ENCODE assay signal across 1 cellular context in the genomic region with DNA sequence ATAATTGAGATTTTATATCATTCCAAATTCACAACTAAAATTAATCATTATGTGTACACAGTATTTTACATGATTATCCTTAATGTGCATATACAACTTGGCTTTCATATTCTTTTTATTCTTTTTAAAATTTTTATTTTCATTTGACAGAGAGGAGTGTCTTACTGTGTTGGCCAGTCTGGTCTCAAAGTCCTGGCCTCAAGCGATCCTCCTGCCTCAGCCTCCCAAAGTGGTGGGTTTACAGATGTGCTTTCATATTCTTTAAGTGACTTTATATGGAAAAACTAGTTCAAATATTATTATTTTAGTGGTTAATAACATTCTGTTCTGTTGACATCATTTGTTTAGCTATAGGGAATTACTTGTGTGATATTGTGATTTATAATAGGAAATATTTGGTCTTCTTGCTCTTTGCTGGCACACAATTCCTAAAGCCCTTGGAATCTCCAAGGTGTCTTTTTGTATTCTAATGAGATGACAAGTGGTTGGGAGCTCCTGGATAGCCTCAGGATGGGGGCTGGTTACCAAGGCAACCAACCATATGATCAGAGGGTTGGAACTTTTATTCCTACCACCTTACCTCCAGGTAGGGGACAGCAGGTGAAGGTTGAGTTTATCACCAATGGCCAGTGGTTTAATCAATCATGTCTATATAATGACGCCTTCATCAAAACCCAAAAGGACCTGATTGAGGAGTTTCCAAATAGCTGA.
TF ChIP-seq lines count a peak whose summit lies in the region.

No MANE protein-coding gene starts in this region.

TF ChIP-seq in K562, 482 proteins besides CTCF, POLR2A, EP300 and RAD21 (continued from another document):
- TF ChIP-seq, protein P1, sequence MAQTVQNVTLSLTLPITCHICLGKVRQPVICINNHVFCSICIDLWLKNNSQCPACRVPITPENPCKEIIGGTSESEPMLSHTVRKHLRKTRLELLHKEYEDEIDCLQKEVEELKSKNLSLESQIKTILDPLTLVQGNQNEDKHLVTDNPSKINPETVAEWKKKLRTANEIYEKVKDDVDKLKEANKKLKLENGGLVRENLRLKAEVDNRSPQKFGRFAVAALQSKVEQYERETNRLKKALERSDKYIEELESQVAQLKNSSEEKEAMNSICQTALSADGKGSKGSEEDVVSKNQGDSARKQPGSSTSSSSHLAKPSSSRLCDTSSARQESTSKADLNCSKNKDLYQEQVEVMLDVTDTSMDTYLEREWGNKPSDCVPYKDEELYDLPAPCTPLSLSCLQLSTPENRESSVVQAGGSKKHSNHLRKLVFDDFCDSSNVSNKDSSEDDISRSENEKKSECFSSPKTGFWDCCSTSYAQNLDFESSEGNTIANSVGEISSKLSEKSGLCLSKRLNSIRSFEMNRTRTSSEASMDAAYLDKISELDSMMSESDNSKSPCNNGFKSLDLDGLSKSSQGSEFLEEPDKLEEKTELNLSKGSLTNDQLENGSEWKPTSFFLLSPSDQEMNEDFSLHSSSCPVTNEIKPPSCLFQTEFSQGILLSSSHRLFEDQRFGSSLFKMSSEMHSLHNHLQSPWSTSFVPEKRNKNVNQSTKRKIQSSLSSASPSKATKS (CRISPR knock-in tag; IDR thresholded peaks at IDR 0.05), result no peak
- TF ChIP-seq RBM25 (IDR thresholded peaks at IDR 0.05; ENCODE audit: low read depth, low read length, severe bottlenecking) (peak; percentile 46), RFX1 (IDR thresholded peaks at IDR 0.05) (peak; percentile 60)
TF ChIP-seq in K562: peak in this region for 3.
